28 cellular contexts compared by ENCODE assay signal in genomic region chr5:113170707-113171106, GRCh38.
A peak's percentile ranks its signal among the peaks of the same experiment; 100 is the strongest.
DNase-seq lines count a peak whose midpoint lies in the region; ATAC-seq, FAIRE-seq and TF ChIP-seq lines count a peak whose summit lies in the region.
"Had no signal": no experiment of that assay in that cellular context is flagged by ENCODE, and none has a peak within 500 bp of the region (broad histone marks: within the 10 kb centered on the region; RNA-seq: fewer than 3 reads in every experiment).

No MANE protein-coding gene starts in this region.

- ATAC-seq in left ventricle myocardium superior (peak; percentile 60), Right ventricle myocardium inferior (no peak), GM18502 (IDR thresholded peaks at IDR 0.05; ENCODE audit: poor library complexity, unreplicated experiment) (no peak), GM21528 (IDR thresholded peaks at IDR 0.05; ENCODE audit: low FRiP score, unreplicated experiment) (no peak)
- ATAC-seq: gastroesophageal sphincter, K562 had no signal

- no peak for DNase-seq in left ventricle myocardium superior
- no peak for DNase-seq in Right ventricle myocardium inferior (ENCODE audit: missing footprints)
- DNase-seq in NCI-H446 (lab: John Stamatoyannopoulos, UW), result peak; percentile 38 to 85
- DNase-seq in fibroblast of peridontal ligament (ENCODE audit: extremely low read depth), result peak; percentile 54
- no peak for DNase-seq in GM12891 (ENCODE audit: insufficient read length, low spot score)
- no peak for DNase-seq in HFFc6
- DNase-seq: activated B cell treated with CpG ODN at 0.5 μM for 24 hours; activated CD4-positive, alpha-beta T cell treated with anti-CD3 and anti-CD28 coated beads, Interleukin-2, amount 10 ng/mL, durations not matched to agents 7 days and 5 days; activated effector memory CD4-positive, alpha-beta T cell treated with anti-CD3 and anti-CD28 coated beads, Interleukin-2, amount 50 U/mL, for 16 hours; activated T-cell treated with anti-CD3 and anti-CD28 coated beads, Interleukin-2, amount 50 U/mL, for 1 hour; hypothalamus; immature natural killer cell; left ventricle myocardium inferior; NCI-H1105; NCI-H2029; NCI-H226; right lobe of liver; RPMI8226; stomach; T-helper 1 cell; thyroid gland; uterus had no signal

- no peaks in the 10 kb centered on the region for H3K36me3 Mint-ChIP-seq in HFFc6 (ENCODE audit: low read depth)
- H3K36me3 Mint-ChIP-seq: activated naive CD8-positive, alpha-beta T cell; immature natural killer cell had no signal

- TF ChIP-seq POLR2A in GM12891 (IDR thresholded peaks at IDR 0.05; ENCODE audit: low read depth, low read length), result no peak

- H3K4me1 Mint-ChIP-seq in HFFc6 (ENCODE audit: low read depth), result peaks cover 20% of the 10 kb centered on the region
- H3K4me1 Mint-ChIP-seq: activated B cell treated with CpG ODN at 0.5 μM for 24 hours; activated CD4-positive, alpha-beta T cell treated with anti-CD3 and anti-CD28 coated beads, Interleukin-2, amount 10 ng/mL, durations not matched to agents 7 days and 5 days; B cell; immature natural killer cell had no signal

- no peak for TF ChIP-seq CTCF in HFFc6 (IDR thresholded peaks at IDR 0.05)

- H3K4me3 Mint-ChIP-seq in HFFc6, result no peak overlapping the region
- H3K4me3 Mint-ChIP-seq: activated B cell treated with CpG ODN at 0.5 μM for 24 hours; activated CD4-positive, alpha-beta T cell treated with anti-CD3 and anti-CD28 coated beads, Interleukin-2, amount 10 ng/mL, durations not matched to agents 7 days and 5 days; activated naive CD8-positive, alpha-beta T cell; B cell; immature natural killer cell had no signal

- intact Hi-C loops in left ventricle myocardium superior (cut with micrococcal nuclease) (no loop called here), Right ventricle myocardium inferior (cut with DNase I) (no loop called here)

- peaks cover 17% of the 10 kb centered on the region for H3K27me3 Mint-ChIP-seq in HFFc6 (ENCODE audit: insufficient read depth)
- H3K27me3 Mint-ChIP-seq: activated naive CD8-positive, alpha-beta T cell had no signal

- H3K9me3 Mint-ChIP-seq in HFFc6, result no peaks in the 10 kb centered on the region
- H3K9me3 Mint-ChIP-seq: activated B cell treated with CpG ODN at 0.5 μM for 24 hours; activated CD4-positive, alpha-beta T cell treated with anti-CD3 and anti-CD28 coated beads, Interleukin-2, amount 10 ng/mL, durations not matched to agents 7 days and 5 days; immature natural killer cell had no signal

- no peak overlapping the region for H3K27ac Mint-ChIP-seq in HFFc6
- H3K27ac Mint-ChIP-seq: activated B cell treated with CpG ODN at 0.5 μM for 24 hours; activated CD4-positive, alpha-beta T cell treated with anti-CD3 and anti-CD28 coated beads, Interleukin-2, amount 10 ng/mL, durations not matched to agents 7 days and 5 days; activated naive CD8-positive, alpha-beta T cell; B cell; immature natural killer cell had no signal

- no peak for FAIRE-seq in GM12891 (lab: Jason Lieb, UNC)
- FAIRE-seq: K562 had no signal

TF ChIP-seq in GM12891, 5 proteins besides CTCF, POLR2A, EP300 and RAD21:
- TF ChIP-seq PAX5 (IDR thresholded peaks at IDR 0.05; ENCODE audit: insufficient read depth, low read length, severe bottlenecking), result no peak
- no peak for TF ChIP-seq TAF1 (IDR thresholded peaks at IDR 0.05; ENCODE audit: low read depth, low read length)
- no peak for TF ChIP-seq POU2F2 (IDR thresholded peaks at IDR 0.05; ENCODE audit: low read depth, low read length)
- TF ChIP-seq SPI1 (IDR thresholded peaks at IDR 0.05; ENCODE audit: low read depth, low read length), result no peak
- no peak for TF ChIP-seq POLR2AphosphoS5 (IDR thresholded peaks at IDR 0.05; ENCODE audit: low read depth, low read length)

Comparison
In these comparisons a context has a peak if more than half of its experiments do, and no peak if none do; other contexts are left out.
1. DNase-seq: peak in NCI-H446 (2 of 2) and fibroblast of peridontal ligament (single experiment); none in left ventricle myocardium superior (single experiment), Right ventricle myocardium inferior (single experiment), GM12891 (single experiment) and HFFc6 (single experiment).